In genomic region chr4:55503164-55503563, GRCh38 we compare ENCODE assay signal across 13 cellular contexts. TPM values are rescaled to one million over a fixed set of nuclear protein-coding genes. Genes with fewer than 3 reads are reported as not detected.
A peak's percentile ranks its signal among the peaks of the same experiment; 100 is the strongest.
DNase-seq lines count a peak whose midpoint lies in the region; ATAC-seq and TF ChIP-seq lines count a peak whose summit lies in the region.
"Had no signal": no experiment of that assay in that cellular context is flagged by ENCODE, and none has a peak within 500 bp of the region (broad histone marks: within the 10 kb centered on the region; RNA-seq: fewer than 3 reads in every experiment).

No MANE protein-coding gene starts in this region.

- H3K4me3 Mint-ChIP-seq in activated naive CD8-positive, alpha-beta T cell treated with anti-CD3 and anti-CD28 coated beads, Interleukin-2, amount 50 U/mL, for 24 hours, result no peak overlapping the region
- H3K4me3 Mint-ChIP-seq in activated naive CD8-positive, alpha-beta T cell treated with anti-CD3 and anti-CD28 coated beads for 36 hours, result no peak overlapping the region
- H3K4me3 Mint-ChIP-seq: natural killer cell treated with Interleukin-12 subunit alpha and Interleukin-12 subunit beta and Interleukin-15 and Interleukin-18, amount 100 ng/mL, for 72 hours had no signal

- no peaks in the 10 kb centered on the region for H3K9me3 Mint-ChIP-seq in activated naive CD8-positive, alpha-beta T cell treated with anti-CD3 and anti-CD28 coated beads, Interleukin-2, amount 50 U/mL, for 24 hours
- H3K9me3 Mint-ChIP-seq in activated naive CD8-positive, alpha-beta T cell treated with anti-CD3 and anti-CD28 coated beads for 36 hours, result no peaks in the 10 kb centered on the region
- H3K9me3 Mint-ChIP-seq: natural killer cell treated with Interleukin-12 subunit alpha and Interleukin-12 subunit beta and Interleukin-15 and Interleukin-18, amount 100 ng/mL, for 72 hours had no signal

- H3K27me3 Mint-ChIP-seq in activated naive CD8-positive, alpha-beta T cell treated with anti-CD3 and anti-CD28 coated beads, Interleukin-2, amount 50 U/mL, for 24 hours, result no peaks in the 10 kb centered on the region
- no peaks in the 10 kb centered on the region for H3K27me3 Mint-ChIP-seq in activated naive CD8-positive, alpha-beta T cell treated with anti-CD3 and anti-CD28 coated beads for 36 hours
- H3K27me3 Mint-ChIP-seq: natural killer cell treated with Interleukin-12 subunit alpha and Interleukin-12 subunit beta and Interleukin-15 and Interleukin-18, amount 100 ng/mL, for 72 hours had no signal

- peaks cover 11% of the 10 kb centered on the region for H3K36me3 ChIP-seq in SJSA1

- no peaks in the 10 kb centered on the region for H3K27me3 ChIP-seq in SJSA1 (replicated peaks)

- H3K4me1 Mint-ChIP-seq in activated naive CD8-positive, alpha-beta T cell treated with anti-CD3 and anti-CD28 coated beads, Interleukin-2, amount 50 U/mL, for 24 hours, result peaks cover 7% of the 10 kb centered on the region
- peaks cover 6% of the 10 kb centered on the region for H3K4me1 Mint-ChIP-seq in activated naive CD8-positive, alpha-beta T cell treated with anti-CD3 and anti-CD28 coated beads for 36 hours

- in situ Hi-C loops in KBM-7 (cut with MboI; ENCODE audit: low pct_unique_long_range_greater_than_20kb, low sequenced_read_pairs), result no loop called here

- no peak for DNase-seq in activated naive CD8-positive, alpha-beta T cell treated with anti-CD3 and anti-CD28 coated beads, Interleukin-2, amount 50 U/mL, for 24 hours
- DNase-seq in activated naive CD8-positive, alpha-beta T cell treated with anti-CD3 and anti-CD28 coated beads for 36 hours, result no peak
- DNase-seq in SJSA1 (ENCODE audit: low read depth in 1 of 2, low spot score in 2 of 2), result peak in 1 of 2 experiments; percentile 74
- peak; percentile 44 to 66 for DNase-seq in foreskin fibroblast
- no peak for DNase-seq in KBM-7
- DNase-seq: activated CD4-positive, alpha-beta T cell treated with anti-CD3 and anti-CD28 coated beads for 48 hours; activated gamma-delta T cell; effector CD4-positive, alpha-beta T cell; GF-D8 had no signal

- H3K27ac Mint-ChIP-seq in activated naive CD8-positive, alpha-beta T cell treated with anti-CD3 and anti-CD28 coated beads, Interleukin-2, amount 50 U/mL, for 24 hours, result peak overlapping the region; percentile 2
- no peak overlapping the region for H3K27ac Mint-ChIP-seq in activated naive CD8-positive, alpha-beta T cell treated with anti-CD3 and anti-CD28 coated beads for 36 hours
- H3K27ac Mint-ChIP-seq: natural killer cell treated with Interleukin-12 subunit alpha and Interleukin-12 subunit beta and Interleukin-15 and Interleukin-18, amount 100 ng/mL, for 72 hours had no signal

- H3K36me3 Mint-ChIP-seq in activated naive CD8-positive, alpha-beta T cell treated with anti-CD3 and anti-CD28 coated beads, Interleukin-2, amount 50 U/mL, for 24 hours (ENCODE audit: low read depth), result peaks cover 12% of the 10 kb centered on the region
- peaks cover 16% of the 10 kb centered on the region for H3K36me3 Mint-ChIP-seq in activated naive CD8-positive, alpha-beta T cell treated with anti-CD3 and anti-CD28 coated beads for 36 hours
- H3K36me3 Mint-ChIP-seq: natural killer cell treated with Interleukin-12 subunit alpha and Interleukin-12 subunit beta and Interleukin-15 and Interleukin-18, amount 100 ng/mL, for 72 hours had no signal

- H3K9me3 ChIP-seq in SJSA1 (replicated peaks), result no peaks in the 10 kb centered on the region

- peaks cover 10% of the 10 kb centered on the region for H3K4me1 ChIP-seq in SJSA1 (replicated peaks)

- H3K27ac ChIP-seq in SJSA1, result peak overlapping the region; percentile 87

- TF ChIP-seq CTCF in foreskin fibroblast (IDR thresholded peaks at IDR 0.05; ENCODE audit: low read depth, low read length), result no peak

- peak; percentile 69 for ATAC-seq in activated naive CD8-positive, alpha-beta T cell treated with anti-CD3 and anti-CD28 coated beads, Interleukin-2, amount 50 U/mL, for 24 hours
- ATAC-seq in HG02852 (IDR thresholded peaks at IDR 0.05; ENCODE audit: unreplicated experiment), result no peak
- no peak for ATAC-seq in GM18909 (IDR thresholded peaks at IDR 0.05; ENCODE audit: poor library complexity, unreplicated experiment)
- ATAC-seq in GM21381 (IDR thresholded peaks at IDR 0.05; ENCODE audit: unreplicated experiment), result no peak

- no peak overlapping the region for H3K4me3 ChIP-seq in SJSA1
- no peak overlapping the region for H3K4me3 ChIP-seq in foreskin fibroblast (ENCODE audit: low read depth in 1 of 2, low read length in 2 of 2)

RNA-seq across cellular contexts. Expression of gene CLOCK, which starts 43.5 kb away (rescaled TPM):
- total RNA-seq in activated naive CD8-positive, alpha-beta T cell treated with anti-CD3 and anti-CD28 coated beads for 36 hours, result 10 to 100 TPM; 11.3 to 11.4 TPM
- total RNA-seq in SJSA1 (2014; rRNA removed; shearing (Covaris generic)), result 22.5 and 53.0 TPM in 2 replicates

Comparison
In these comparisons a context has a peak if more than half of its experiments do, and no peak if none do; other contexts are left out.
1. DNase-seq: peak in foreskin fibroblast (2 of 2); none in activated naive CD8-positive, alpha-beta T cell treated with anti-CD3 and anti-CD28 coated beads, Interleukin-2, amount 50 U/mL, for 24 hours (single experiment), activated naive CD8-positive, alpha-beta T cell treated with anti-CD3 and anti-CD28 coated beads for 36 hours (single experiment) and KBM-7 (single experiment).